9 cellular contexts compared by ENCODE assay signal in genomic region chr2:239259603-239260298, GRCh38.
A peak's percentile ranks its signal among the peaks of the same experiment; 100 is the strongest.
DNase-seq lines count a peak whose midpoint lies in the region; ATAC-seq and TF ChIP-seq lines count a peak whose summit lies in the region.
"Had no signal": no experiment of that assay in that cellular context is flagged by ENCODE, and none has a peak within 500 bp of the region (broad histone marks: within the 10 kb centered on the region; RNA-seq: fewer than 3 reads in every experiment).

No MANE protein-coding gene starts in this region.

- BruUV-seq in PC-3 (replicated peaks; lab: Mats Ljungman, UMichigan), result no TSS peak

- peak overlapping the region in 1 of 10 donors; percentile 1 for H3K4me3 ChIP-seq in heart right ventricle
- H3K4me3 ChIP-seq in PC-3 (ENCODE audit: low read length), result no peak overlapping the region

- no peaks in the 10 kb centered on the region for H3K36me3 ChIP-seq in heart right ventricle
- no peaks in the 10 kb centered on the region for H3K36me3 ChIP-seq in PC-3 (ENCODE audit: low read depth, low read length)

- peak; percentile 63 for ATAC-seq in GM21423 (IDR thresholded peaks at IDR 0.05; ENCODE audit: unreplicated experiment)
- peak in 3 of 8 donors; percentile 18 to 41 (median 34) for ATAC-seq in heart right ventricle
- no peak for ATAC-seq in HG03457 (IDR thresholded peaks at IDR 0.05; ENCODE audit: unreplicated experiment)
- ATAC-seq in PC-3, result no peak

- no peak overlapping the region for H3K4me2 ChIP-seq in PC-3 (ENCODE audit: low read length)

- intact Hi-C loops in heart right ventricle (cut with DNase I) (no loop called here), PC-3 (cut with micrococcal nuclease) (no loop called here)

- POLR2A ChIA-PET in PC-3 (lab: Charles Lee; ENCODE audit: unreplicated experiment), result no interaction called here

- 88% methylated on average over 18 of the region's 18 CpGs for WGBS in heart right ventricle, 2 donors

- H2AFZ ChIP-seq in PC-3 (ENCODE audit: low read length), result no peak overlapping the region

- H3K9me3 ChIP-seq in heart right ventricle (peaks cover 0 to 16% (median 0%) of the 10 kb centered on the region in 11 donors), PC-3 (ENCODE audit: low read length) (no peaks in the 10 kb centered on the region)

- H3K27ac ChIP-seq in heart right ventricle (peak overlapping the region in 7 of 10 donors; percentile 8 to 85 (median 25)), PC-3 (ENCODE audit: low read length) (no peak overlapping the region)
- H3K27ac ChIP-seq: epithelial cell of prostate had no signal

- no peak overlapping the region for H3K9ac ChIP-seq in PC-3 (ENCODE audit: low read length)

- no peaks in the 10 kb centered on the region for H3K9me2 ChIP-seq in PC-3 (replicated peaks; ENCODE audit: low read length)

- no peaks in the 10 kb centered on the region for H4K20me1 ChIP-seq in PC-3 (ENCODE audit: low read length)

- no peaks in the 10 kb centered on the region for H3F3A ChIP-seq in PC-3 (ENCODE audit: low read length, unreplicated experiment)

- DNase-seq in Ammon's horn (ENCODE audit: low spot score) (peak; percentile 60), NOMO-1 treated with dmso at 0.1 percent for 144 hours (lab: John Stamatoyannopoulos, UW; ENCODE audit: unreplicated experiment) (peak; percentile 56), heart right ventricle (no peak), PC-3 (no peak), NCI-H1417 treated with DMSO at 0.1 percent for 48 hours (lab: John Stamatoyannopoulos, UW) (no peak)
- no peak for DNase-seq in central memory CD4-positive, alpha-beta T cell

- TF ChIP-seq CTCF in heart right ventricle (IDR thresholded peaks at IDR 0.05) (no peak), PC-3 (conservative IDR thresholded peaks at IDR 0.05; ENCODE audit: low read depth, low read length) (no peak)

- peaks cover 11 to 98% (median 35%) of the 10 kb centered on the region in 9 donors for H3K4me1 ChIP-seq in heart right ventricle
- peaks cover 6% of the 10 kb centered on the region; the same call in 1 of the 2 replicates for H3K4me1 ChIP-seq in PC-3 (ENCODE audit: insufficient read depth, low read length)

- H3K79me2 ChIP-seq in PC-3 (ENCODE audit: low read length), result peaks cover 4% of the 10 kb centered on the region; the same call in 1 of the 2 replicates

- H3K27me3 ChIP-seq in heart right ventricle (no peaks in the 10 kb centered on the region), PC-3 (ENCODE audit: low read length) (no peaks in the 10 kb centered on the region)

- CTCF ChIA-PET in PC-3 (lab: Charles Lee), result no interaction called here

Comparison
In these comparisons a context has a peak if more than half of its experiments do, and no peak if none do; other contexts are left out.
1. DNase-seq: peak in Ammon's horn (single experiment) and NOMO-1 treated with dmso at 0.1 percent for 144 hours (single experiment); none in heart right ventricle (0 of 2), central memory CD4-positive, alpha-beta T cell (single experiment), PC-3 (single experiment) and NCI-H1417 treated with DMSO at 0.1 percent for 48 hours (single experiment).